In the genomic region with DNA sequence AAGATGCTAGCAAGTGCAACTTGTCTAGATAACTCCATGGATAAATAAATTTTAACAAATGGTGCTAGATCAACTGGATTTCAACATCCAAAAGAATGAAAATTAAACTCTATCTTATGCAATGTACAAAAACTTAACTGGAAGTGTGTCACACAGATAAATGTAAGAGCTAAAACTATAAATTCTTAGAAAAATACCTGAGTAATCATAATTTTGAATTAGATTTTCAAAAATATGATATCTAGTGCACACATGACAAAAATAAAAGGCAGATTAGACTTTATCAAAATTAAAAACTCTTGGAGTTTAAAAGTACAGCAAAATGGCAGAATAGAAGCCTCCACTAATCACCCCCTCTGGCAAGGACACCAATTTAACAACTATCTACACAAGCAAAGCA, we compare ENCODE assay signal across 31 cellular contexts.
DNase-seq lines count a peak whose midpoint lies in the region; ATAC-seq, FAIRE-seq and TF ChIP-seq lines count a peak whose summit lies in the region.
"Had no signal": no experiment of that assay in that cellular context is flagged by ENCODE, and none has a peak within 500 bp of the region (broad histone marks: within the 10 kb centered on the region; RNA-seq: fewer than 3 reads in every experiment).

No MANE protein-coding gene starts in this region.

- no peaks in the 10 kb centered on the region for H4K20me1 ChIP-seq in HepG2 (ENCODE audit: insufficient read depth, low read length)
- H4K20me1 ChIP-seq in K562 (replicated peaks; ENCODE audit: control insufficient read depth, insufficient read depth, low read length), result no peaks in the 10 kb centered on the region
- H4K20me1 ChIP-seq: BLaER1; BLaER1 treated with 17β-estradiol and CSF1 and Interleukin-3, amounts not matched to agents 10 nM and 100 nM had no signal

- FAIRE-seq in HepG2 (lab: Jason Lieb, UNC) (no peak), A549 (lab: Jason Lieb, UNC) (no peak), K562 (lab: Jason Lieb, UNC) (no peak)
- FAIRE-seq: A204.1, D721Med had no signal

- H3K4me3 ChIP-seq in HepG2 (replicated peaks in 1 of 3; ENCODE audit: insufficient read depth in 1 of 3, low read depth in 2 of 3, low read length in 3 of 3) (no peak overlapping the region), right lobe of liver (no peak overlapping the region), A549 (no peak overlapping the region), K562 (no peak overlapping the region), Peyer's patch (no peak overlapping the region)
- H3K4me3 ChIP-seq: BLaER1; BLaER1 treated with 17β-estradiol and CSF1 and Interleukin-3, amounts not matched to agents 10 nM and 100 nM had no signal

- no peaks in the 10 kb centered on the region for H3K9me1 ChIP-seq in K562 (ENCODE audit: control insufficient read depth, insufficient read depth, low read length)

- H3K9me3 ChIP-seq in HepG2 (ENCODE audit: low read length), result peaks cover 48% of the 10 kb centered on the region
- H3K9me3 ChIP-seq in right lobe of liver, result no peaks in the 10 kb centered on the region
- peaks cover 10% of the 10 kb centered on the region; the same call in 1 of the 3 replicates for H3K9me3 ChIP-seq in A549
- no peaks in the 10 kb centered on the region; the same call in 1 of the 2 replicates for H3K9me3 ChIP-seq in K562 (replicated peaks; ENCODE audit: control insufficient read depth, insufficient read depth, low read depth, low read length)
- no peaks in the 10 kb centered on the region for H3K9me3 ChIP-seq in Peyer's patch
- H3K9me3 ChIP-seq: BE2C, BLaER1, Caco-2 had no signal

- no peaks in the 10 kb centered on the region for H3K4me1 ChIP-seq in HepG2 (ENCODE audit: insufficient read depth, low read length)
- no peaks in the 10 kb centered on the region for H3K4me1 ChIP-seq in right lobe of liver
- H3K4me1 ChIP-seq in A549, result no peaks in the 10 kb centered on the region
- no peaks in the 10 kb centered on the region for H3K4me1 ChIP-seq in K562 (replicated peaks in 1 of 2; ENCODE audit: control insufficient read depth in 2 of 2, insufficient read depth in 2 of 2, low read length in 2 of 2)
- H3K4me1 ChIP-seq in Peyer's patch, result no peaks in the 10 kb centered on the region
- H3K4me1 ChIP-seq: BE2C; BLaER1; BLaER1 treated with 17β-estradiol and CSF1 and Interleukin-3, amounts not matched to agents 10 nM and 100 nM; Caco-2 had no signal

- POLR2A ChIA-PET in HepG2 (lab: Yijun Ruan, JAX) (no interaction called here), A549 (lab: Yijun Ruan, JAX) (no interaction called here), K562 (lab: Yijun Ruan, JAX) (no interaction called here)

- TF ChIP-seq RAD21 in HepG2 (CRISPR knock-in tag; IDR thresholded peaks at IDR 0.05) (no peak), A549 (conservative IDR thresholded peaks at IDR 0.05 in 1 of 2, IDR thresholded peaks at IDR 0.05 in 1 of 2) (no peak), K562 (CRISPR knock-in tag; conservative IDR thresholded peaks at IDR 0.05 in 1 of 2, IDR thresholded peaks at IDR 0.05 in 1 of 2) (no peak)

- H3K4me2 ChIP-seq in HepG2 (ENCODE audit: low read depth, low read length) (no peak overlapping the region), A549 (no peak overlapping the region), K562 (ENCODE audit: insufficient read depth, low read length) (no peak overlapping the region)
- H3K4me2 ChIP-seq: BLaER1; BLaER1 treated with 17β-estradiol and CSF1 and Interleukin-3, amounts not matched to agents 10 nM and 100 nM had no signal

- TF ChIP-seq EP300 in HepG2 (IDR thresholded peaks at IDR 0.05; ENCODE audit: low read depth in 2 of 2, low read length in 2 of 2) (no peak), HepG2 (CRISPR knock-in tag; IDR thresholded peaks at IDR 0.05; ENCODE audit: borderline replicate concordance) (no peak), A549 (IDR thresholded peaks at IDR 0.05) (no peak), K562 (IDR thresholded peaks at IDR 0.05; ENCODE audit: low read length) (no peak)

- TF ChIP-seq POLR2A in HepG2 (IDR thresholded peaks at IDR 0.05; ENCODE audit: insufficient read depth in 1 of 2, low read depth in 2 of 2, low read length in 2 of 2), result no peak
- no peak for TF ChIP-seq POLR2A in right lobe of liver (IDR thresholded peaks at IDR 0.05)
- TF ChIP-seq POLR2A in A549 (IDR thresholded peaks at IDR 0.05; ENCODE audit: low read length), result no peak
- TF ChIP-seq POLR2A in K562 (conservative IDR thresholded peaks at IDR 0.05), result no peak
- no peak for TF ChIP-seq POLR2A in Peyer's patch (IDR thresholded peaks at IDR 0.05)

- TF ChIP-seq CTCF in HepG2 (CRISPR knock-in tag; IDR thresholded peaks at IDR 0.05), result no peak
- no peak for TF ChIP-seq CTCF in right lobe of liver (IDR thresholded peaks at IDR 0.05)
- TF ChIP-seq CTCF in A549 (IDR thresholded peaks at IDR 0.05), result no peak
- no peak for TF ChIP-seq CTCF in K562 (IDR thresholded peaks at IDR 0.05 in 2 of 3, conservative IDR thresholded peaks at IDR 0.05 in 1 of 3; ENCODE audit: insufficient read depth in 2 of 3, low read depth in 1 of 3, low read length in 3 of 3)
- TF ChIP-seq CTCF in Peyer's patch (IDR thresholded peaks at IDR 0.05), result no peak

- BruUV-seq in HepG2 (replicated peaks; lab: Mats Ljungman, UMichigan) (no TSS peak), K562 (replicated peaks; lab: Mats Ljungman, UMichigan) (no TSS peak)

- intact Hi-C loops in HepG2 (cut with micrococcal nuclease; ENCODE audit: unreplicated experiment) (no loop called here), right lobe of liver (cut with DNase I) (no loop called here), K562 (cut with micrococcal nuclease) (no loop called here)

- H2AFZ ChIP-seq in HepG2 (ENCODE audit: low read length) (no peak overlapping the region), K562 (ENCODE audit: low read depth, low read length) (no peak overlapping the region)

- no peak for DNase-seq in HepG2 (ENCODE audit: low spot score)
- no peak for DNase-seq in right lobe of liver
- DNase-seq in A549 (ENCODE audit: low read depth in 1 of 2, low spot score in 1 of 2), result no peak
- DNase-seq in K562 (ENCODE audit: extremely low read depth in 1 of 4, low spot score in 3 of 4), result no peak
- DNase-seq in Peyer's patch, result no peak
- DNase-seq in DMS153 (lab: John Stamatoyannopoulos, UW), result no peak
- DNase-seq: 8988T; ACHN; AML-193; BE2C; C1 segment of cervical spinal cord; Caco-2; Calu3; CD4-positive, alpha-beta memory T cell; CD4-positive, alpha-beta T cell; CD4-positive, CD25-positive, alpha-beta regulatory T cell; CD8-positive, alpha-beta memory T cell; CD8-positive, alpha-beta T cell; COR-L47; DMS 273 treated with DMSO at 0.1 percent for 48 hours; DMS53; DMS79; DMS79 treated with DMSO at 0.1 percent for 48 hours; DND-41; EL had no signal

- H3K27me3 ChIP-seq in HepG2 (ENCODE audit: control insufficient read depth in 1 of 2, insufficient read depth in 2 of 2, low read length in 2 of 2) (no peaks in the 10 kb centered on the region), right lobe of liver (no peaks in the 10 kb centered on the region), K562 (ENCODE audit: control insufficient read depth in 2 of 2, insufficient read depth in 2 of 2, low read length in 2 of 2) (no peaks in the 10 kb centered on the region), Peyer's patch (no peaks in the 10 kb centered on the region)
- H3K27me3 ChIP-seq: BE2C; BLaER1; BLaER1 treated with 17β-estradiol and CSF1 and Interleukin-3, amounts not matched to agents 10 nM and 100 nM had no signal

- ATAC-seq in HepG2 (no peak), right lobe of liver (no peak), A549 (no peak), K562 (no peak)
- ATAC-seq: CD8-positive, alpha-beta T cell had no signal

- H3K9ac ChIP-seq in HepG2 (ENCODE audit: insufficient read depth, low read depth, low read length) (no peak overlapping the region), K562 (ENCODE audit: insufficient read depth in 1 of 2, low read depth in 2 of 2, low read length in 2 of 2) (no peak overlapping the region)
- H3K9ac ChIP-seq: BLaER1; BLaER1 treated with 17β-estradiol and CSF1 and Interleukin-3, amounts not matched to agents 10 nM and 100 nM had no signal

- H3K79me2 ChIP-seq in HepG2 (ENCODE audit: insufficient read depth, low read length) (no peaks in the 10 kb centered on the region), K562 (ENCODE audit: control insufficient read depth, insufficient read depth, low read length) (no peaks in the 10 kb centered on the region)

- in situ Hi-C loops in HepG2 (cut with HindIII; ENCODE audit: extremely low pct_ligation_motif_present, low pct_unique_long_range_greater_than_20kb) (no loop called here), K562 (cut with MboI) (no loop called here)

- H3K36me3 ChIP-seq in HepG2 (replicated peaks in 1 of 2; ENCODE audit: control insufficient read depth in 1 of 2, insufficient read depth in 2 of 2, low read length in 2 of 2) (no peaks in the 10 kb centered on the region), right lobe of liver (no peaks in the 10 kb centered on the region), K562 (ENCODE audit: control insufficient read depth, insufficient read depth, low read length) (no peaks in the 10 kb centered on the region), Peyer's patch (no peaks in the 10 kb centered on the region)
- H3K36me3 ChIP-seq: BE2C; BLaER1; BLaER1 treated with 17β-estradiol and CSF1 and Interleukin-3, amounts not matched to agents 10 nM and 100 nM had no signal

- CTCF ChIA-PET in HepG2 (lab: Yijun Ruan, JAX; ENCODE audit: low intra/inter-chr PET ratio, low total read pairs), result no interaction called here
- CTCF ChIA-PET in A549 (lab: Yijun Ruan, JAX), result no interaction called here
- CTCF ChIA-PET in K562 (lab: Yijun Ruan, JAX; ENCODE audit: low intra/inter-chr PET ratio), result no interaction called here

- H3K27ac ChIP-seq in HepG2 (ENCODE audit: extremely low read length, insufficient read depth, low read length), result no peak overlapping the region
- H3K27ac ChIP-seq in right lobe of liver, result no peak overlapping the region
- H3K27ac ChIP-seq in A549, result no peak overlapping the region
- no peak overlapping the region for H3K27ac ChIP-seq in K562 (ENCODE audit: extremely low read depth, low read depth, low read length)
- H3K27ac ChIP-seq in Peyer's patch, result no peak overlapping the region
- H3K27ac ChIP-seq: 22Rv1; BLaER1; BLaER1 treated with 17β-estradiol and CSF1 and Interleukin-3, amounts not matched to agents 10 nM and 100 nM; C4-2B had no signal

TF ChIP-seq in HepG2, 621 proteins besides CTCF, POLR2A, EP300 and RAD21 (continues in another document):
- TF ChIP-seq SSRP1 (CRISPR knock-in tag; IDR thresholded peaks at IDR 0.05) (no peak), TMF1 (CRISPR knock-in tag; IDR thresholded peaks at IDR 0.05; ENCODE audit: low read depth) (no peak), GATAD2A (CRISPR knock-in tag; IDR thresholded peaks at IDR 0.05) (no peak)

TF ChIP-seq in K562, 482 proteins besides CTCF, POLR2A, EP300 and RAD21 (continues in another document):
- TF ChIP-seq SREBF1 (IDR thresholded peaks at IDR 0.05; ENCODE audit: borderline replicate concordance, low read depth, low read length) (no peak), MAFG (tag; conservative IDR thresholded peaks at IDR 0.05) (0 out of 2 replicates have a peak, but pooled peaks have one; percentile 18)

Comparison
In these comparisons a context has a peak if more than half of its experiments do, and no peak if none do; other contexts are left out.
1. Of the 241 proteins assayed by ChIP-seq in both HepG2 and K562: peak only in HepG2: MAFF; only in K562: MAFG; in both: none; in neither: 238; mixed calls (peak in some experiments, not most) for 1.